Comparison of ENCODE assay signal across 10 cellular contexts in the genomic region with DNA sequence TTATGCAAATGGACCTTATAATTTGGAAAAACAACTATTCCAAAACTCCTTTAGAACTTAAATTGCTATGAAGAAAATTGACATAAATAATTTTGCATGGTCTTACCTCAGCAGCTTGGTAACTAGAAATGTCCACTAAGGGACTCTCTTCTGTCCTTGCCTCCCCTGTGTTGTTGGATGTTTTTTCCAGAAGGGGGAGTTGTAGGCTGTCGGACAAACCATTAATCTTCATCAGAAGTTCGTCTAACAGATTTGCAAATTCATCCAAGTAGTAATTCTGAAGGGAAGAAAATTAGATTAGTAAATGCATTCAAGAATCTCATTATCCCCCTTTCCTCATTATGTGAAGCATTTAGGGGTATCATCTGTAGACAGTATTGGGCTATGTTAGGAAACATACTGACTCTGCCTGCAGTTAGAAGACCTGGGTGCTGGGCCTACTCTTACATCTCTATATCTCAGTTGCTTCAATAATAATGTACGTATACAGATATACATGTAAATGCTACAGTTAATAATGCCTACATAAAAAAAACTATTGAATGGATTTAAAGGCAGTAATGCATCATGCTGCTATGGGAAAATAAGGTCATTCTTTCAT.
DNase-seq lines count a peak whose midpoint lies in the region; ATAC-seq and TF ChIP-seq lines count a peak whose summit lies in the region.
"Had no signal": no experiment of that assay in that cellular context is flagged by ENCODE, and none has a peak within 500 bp of the region (broad histone marks: within the 10 kb centered on the region; RNA-seq: fewer than 3 reads in every experiment).

No MANE protein-coding gene starts in this region.

- 61% methylated on average over 3 of the region's 3 CpGs for WGBS in SK-N-SH (ENCODE audit: low lambda C conversion rate)
- 58 to 63% methylated on average over 3 of the region's 3 CpGs for WGBS in heart right ventricle, 2 donors

- no peak overlapping the region for H3K4me2 ChIP-seq in SK-N-SH

- no peaks in the 10 kb centered on the region for H4K20me1 ChIP-seq in SK-N-SH (ENCODE audit: insufficient read depth)

- POLR2A ChIA-PET in SK-N-SH (lab: Yijun Ruan, JAX), result no interaction called here

- H3K36me3 ChIP-seq in cardiac muscle cell (no peaks in the 10 kb centered on the region), SK-N-SH (replicated peaks in 1 of 2; ENCODE audit: control insufficient read depth in 1 of 2, insufficient read depth in 2 of 2, low read length in 1 of 2) (no peaks in the 10 kb centered on the region), heart right ventricle (peaks cover 0 to 7% (median 0%) of the 10 kb centered on the region in 9 donors), upper lobe of right lung (no peaks in the 10 kb centered on the region)

- no peak overlapping the region for H3K27ac ChIP-seq in cardiac muscle cell
- peak overlapping the region in 1 of 2 experiments; percentile 48; a peak in 1 of 4 replicates for H3K27ac ChIP-seq in SK-N-SH (ENCODE audit: low read depth in 2 of 2, low read length in 1 of 2)
- no peak overlapping the region for H3K27ac ChIP-seq in heart right ventricle
- no peak overlapping the region for H3K27ac ChIP-seq in upper lobe of right lung

- ATAC-seq in heart right ventricle (peak in 2 of 8 donors; percentile 63 to 73), upper lobe of right lung (peak; percentile 76)

- H3K79me2 ChIP-seq in SK-N-SH (ENCODE audit: insufficient read depth), result no peaks in the 10 kb centered on the region

- no peak overlapping the region for H3K4me3 ChIP-seq in cardiac muscle cell
- no peak overlapping the region for H3K4me3 ChIP-seq in SK-N-SH (ENCODE audit: low read depth in 2 of 2, low read length in 1 of 2)
- no peak overlapping the region for H3K4me3 ChIP-seq in heart right ventricle
- no peak overlapping the region for H3K4me3 ChIP-seq in upper lobe of right lung

- H3F3A ChIP-seq in SK-N-SH (replicated peaks; ENCODE audit: insufficient read depth), result peaks cover 13% of the 10 kb centered on the region

- DNase-seq in cardiac muscle cell (ENCODE audit: low read depth in 1 of 2, low spot score in 1 of 2), result peak in 1 of 2 donors; percentile 61
- no peak for DNase-seq in cardiac septum (ENCODE audit: low spot score)
- no peak for DNase-seq in SK-N-SH
- no peak for DNase-seq in heart right ventricle
- DNase-seq in upper lobe of right lung, result no peak
- no peak for DNase-seq in islet precursor cell
- DNase-seq in GOT3 (lab: John Stamatoyannopoulos, UW), result no peak
- DNase-seq in OCI-M2 (lab: John Stamatoyannopoulos, UW; ENCODE audit: unreplicated experiment), result no peak
- DNase-seq: CD4-positive, alpha-beta T cell; immature natural killer cell had no signal

- H3K27me3 ChIP-seq in cardiac muscle cell (no peaks in the 10 kb centered on the region), SK-N-SH (ENCODE audit: insufficient read depth) (no peaks in the 10 kb centered on the region), heart right ventricle (no peaks in the 10 kb centered on the region), upper lobe of right lung (no peaks in the 10 kb centered on the region)

- TF ChIP-seq EP300 in SK-N-SH (IDR thresholded peaks at IDR 0.05; ENCODE audit: borderline replicate concordance in 1 of 2, low read depth in 1 of 2, low read length in 1 of 2), result peak in 1 of 2 experiments; percentile 41; a peak in 1 of 4 replicates

- H3K9me3 ChIP-seq in cardiac muscle cell (ENCODE audit: low read depth) (no peaks in the 10 kb centered on the region), SK-N-SH (no peaks in the 10 kb centered on the region), heart right ventricle (no peaks in the 10 kb centered on the region), upper lobe of right lung (no peaks in the 10 kb centered on the region)

- TF ChIP-seq RAD21 in SK-N-SH (IDR thresholded peaks at IDR 0.05; ENCODE audit: low read length), result peak; percentile 66

- H3K9me2 ChIP-seq in SK-N-SH, result no peaks in the 10 kb centered on the region

- H3K9ac ChIP-seq in SK-N-SH, result no peak overlapping the region

- TF ChIP-seq CTCF in cardiac muscle cell (IDR thresholded peaks at IDR 0.05; ENCODE audit: low read depth, low read length) (peak; percentile 54), SK-N-SH (IDR thresholded peaks at IDR 0.05) (peak; percentile 66), heart right ventricle (IDR thresholded peaks at IDR 0.05) (peak; percentile 24 to 73 (median 54)), upper lobe of right lung (IDR thresholded peaks at IDR 0.05) (peak; percentile 42)

- CTCF ChIA-PET in SK-N-SH (lab: Yijun Ruan, JAX), result interaction anchor here (0.6 to 1.5 kb wide), 8 partner anchors 12 to 527 kb away, joined by 3 to 4 read pairs (median 3); no protein-coding TSS in a partner anchor

- intact Hi-C loops in cardiac septum (cut with DNase I) (no loop called here), heart right ventricle (cut with DNase I) (loop anchor here in 2 of 10 donors (10.0 kb wide), 1 partner anchor 172 kb away; no protein-coding TSS in a partner anchor), upper lobe of right lung (cut with DNase I) (no loop called here)

- H2AFZ ChIP-seq in SK-N-SH (ENCODE audit: low read depth), result no peak overlapping the region

- H3K4me1 ChIP-seq in cardiac muscle cell (ENCODE audit: low read depth) (no peaks in the 10 kb centered on the region), SK-N-SH (ENCODE audit: control insufficient read depth in 1 of 2, insufficient read depth in 2 of 2, low read depth in 1 of 2, low read length in 1 of 2) (peaks cover 3% of the 10 kb centered on the region in 2 experiments), heart right ventricle (no peaks in the 10 kb centered on the region), upper lobe of right lung (no peaks in the 10 kb centered on the region)

TF ChIP-seq in SK-N-SH, 30 proteins besides CTCF, POLR2A, EP300 and RAD21 (continues in another document):
- TF ChIP-seq, protein P1, sequence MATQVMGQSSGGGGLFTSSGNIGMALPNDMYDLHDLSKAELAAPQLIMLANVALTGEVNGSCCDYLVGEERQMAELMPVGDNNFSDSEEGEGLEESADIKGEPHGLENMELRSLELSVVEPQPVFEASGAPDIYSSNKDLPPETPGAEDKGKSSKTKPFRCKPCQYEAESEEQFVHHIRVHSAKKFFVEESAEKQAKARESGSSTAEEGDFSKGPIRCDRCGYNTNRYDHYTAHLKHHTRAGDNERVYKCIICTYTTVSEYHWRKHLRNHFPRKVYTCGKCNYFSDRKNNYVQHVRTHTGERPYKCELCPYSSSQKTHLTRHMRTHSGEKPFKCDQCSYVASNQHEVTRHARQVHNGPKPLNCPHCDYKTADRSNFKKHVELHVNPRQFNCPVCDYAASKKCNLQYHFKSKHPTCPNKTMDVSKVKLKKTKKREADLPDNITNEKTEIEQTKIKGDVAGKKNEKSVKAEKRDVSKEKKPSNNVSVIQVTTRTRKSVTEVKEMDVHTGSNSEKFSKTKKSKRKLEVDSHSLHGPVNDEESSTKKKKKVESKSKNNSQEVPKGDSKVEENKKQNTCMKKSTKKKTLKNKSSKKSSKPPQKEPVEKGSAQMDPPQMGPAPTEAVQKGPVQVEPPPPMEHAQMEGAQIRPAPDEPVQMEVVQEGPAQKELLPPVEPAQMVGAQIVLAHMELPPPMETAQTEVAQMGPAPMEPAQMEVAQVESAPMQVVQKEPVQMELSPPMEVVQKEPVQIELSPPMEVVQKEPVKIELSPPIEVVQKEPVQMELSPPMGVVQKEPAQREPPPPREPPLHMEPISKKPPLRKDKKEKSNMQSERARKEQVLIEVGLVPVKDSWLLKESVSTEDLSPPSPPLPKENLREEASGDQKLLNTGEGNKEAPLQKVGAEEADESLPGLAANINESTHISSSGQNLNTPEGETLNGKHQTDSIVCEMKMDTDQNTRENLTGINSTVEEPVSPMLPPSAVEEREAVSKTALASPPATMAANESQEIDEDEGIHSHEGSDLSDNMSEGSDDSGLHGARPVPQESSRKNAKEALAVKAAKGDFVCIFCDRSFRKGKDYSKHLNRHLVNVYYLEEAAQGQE (IDR thresholded peaks at IDR 0.05; ENCODE audit: low read depth, low read length), result no peak
- no peak for TF ChIP-seq RCOR1 (IDR thresholded peaks at IDR 0.05; ENCODE audit: low read length)
- TF ChIP-seq, protein P2, sequence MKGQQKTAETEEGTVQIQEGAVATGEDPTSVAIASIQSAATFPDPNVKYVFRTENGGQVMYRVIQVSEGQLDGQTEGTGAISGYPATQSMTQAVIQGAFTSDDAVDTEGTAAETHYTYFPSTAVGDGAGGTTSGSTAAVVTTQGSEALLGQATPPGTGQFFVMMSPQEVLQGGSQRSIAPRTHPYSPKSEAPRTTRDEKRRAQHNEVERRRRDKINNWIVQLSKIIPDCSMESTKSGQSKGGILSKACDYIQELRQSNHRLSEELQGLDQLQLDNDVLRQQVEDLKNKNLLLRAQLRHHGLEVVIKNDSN (IDR thresholded peaks at IDR 0.05; ENCODE audit: borderline replicate concordance, low read depth), result no peak
- TF ChIP-seq, protein P3, sequence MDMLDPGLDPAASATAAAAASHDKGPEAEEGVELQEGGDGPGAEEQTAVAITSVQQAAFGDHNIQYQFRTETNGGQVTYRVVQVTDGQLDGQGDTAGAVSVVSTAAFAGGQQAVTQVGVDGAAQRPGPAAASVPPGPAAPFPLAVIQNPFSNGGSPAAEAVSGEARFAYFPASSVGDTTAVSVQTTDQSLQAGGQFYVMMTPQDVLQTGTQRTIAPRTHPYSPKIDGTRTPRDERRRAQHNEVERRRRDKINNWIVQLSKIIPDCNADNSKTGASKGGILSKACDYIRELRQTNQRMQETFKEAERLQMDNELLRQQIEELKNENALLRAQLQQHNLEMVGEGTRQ (IDR thresholded peaks at IDR 0.05; ENCODE audit: borderline replicate concordance, low read depth, low read length), result no peak
- no peak for TF ChIP-seq TCF12 (IDR thresholded peaks at IDR 0.05)
- TF ChIP-seq CHD2 (IDR thresholded peaks at IDR 0.05; ENCODE audit: low read length, partially characterized antibody), result no peak
- peak; percentile 49 for TF ChIP-seq SMC3 (IDR thresholded peaks at IDR 0.05; ENCODE audit: low read depth, low read length)
- TF ChIP-seq FOXJ3 (CRISPR knock-in tag; IDR thresholded peaks at IDR 0.05), result no peak
- no peak for TF ChIP-seq FOXM1 (IDR thresholded peaks at IDR 0.05; ENCODE audit: low read depth)
- TF ChIP-seq POLR2AphosphoS5 (IDR thresholded peaks at IDR 0.05; ENCODE audit: low read depth, low read length), result no peak
- no peak for TF ChIP-seq NFIC (IDR thresholded peaks at IDR 0.05; ENCODE audit: borderline replicate concordance)
- TF ChIP-seq, protein P4, sequence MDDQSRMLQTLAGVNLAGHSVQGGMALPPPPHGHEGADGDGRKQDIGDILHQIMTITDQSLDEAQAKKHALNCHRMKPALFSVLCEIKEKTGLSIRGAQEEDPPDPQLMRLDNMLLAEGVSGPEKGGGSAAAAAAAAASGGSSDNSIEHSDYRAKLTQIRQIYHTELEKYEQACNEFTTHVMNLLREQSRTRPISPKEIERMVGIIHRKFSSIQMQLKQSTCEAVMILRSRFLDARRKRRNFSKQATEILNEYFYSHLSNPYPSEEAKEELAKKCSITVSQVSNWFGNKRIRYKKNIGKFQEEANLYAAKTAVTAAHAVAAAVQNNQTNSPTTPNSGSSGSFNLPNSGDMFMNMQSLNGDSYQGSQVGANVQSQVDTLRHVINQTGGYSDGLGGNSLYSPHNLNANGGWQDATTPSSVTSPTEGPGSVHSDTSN (IDR thresholded peaks at IDR 0.05), result peak; percentile 80
- no peak for TF ChIP-seq SIN3A (IDR thresholded peaks at IDR 0.05; ENCODE audit: borderline replicate concordance, low read depth, low read length)
